Comparison of ENCODE assay signal across 12 cellular contexts in the genomic region with DNA sequence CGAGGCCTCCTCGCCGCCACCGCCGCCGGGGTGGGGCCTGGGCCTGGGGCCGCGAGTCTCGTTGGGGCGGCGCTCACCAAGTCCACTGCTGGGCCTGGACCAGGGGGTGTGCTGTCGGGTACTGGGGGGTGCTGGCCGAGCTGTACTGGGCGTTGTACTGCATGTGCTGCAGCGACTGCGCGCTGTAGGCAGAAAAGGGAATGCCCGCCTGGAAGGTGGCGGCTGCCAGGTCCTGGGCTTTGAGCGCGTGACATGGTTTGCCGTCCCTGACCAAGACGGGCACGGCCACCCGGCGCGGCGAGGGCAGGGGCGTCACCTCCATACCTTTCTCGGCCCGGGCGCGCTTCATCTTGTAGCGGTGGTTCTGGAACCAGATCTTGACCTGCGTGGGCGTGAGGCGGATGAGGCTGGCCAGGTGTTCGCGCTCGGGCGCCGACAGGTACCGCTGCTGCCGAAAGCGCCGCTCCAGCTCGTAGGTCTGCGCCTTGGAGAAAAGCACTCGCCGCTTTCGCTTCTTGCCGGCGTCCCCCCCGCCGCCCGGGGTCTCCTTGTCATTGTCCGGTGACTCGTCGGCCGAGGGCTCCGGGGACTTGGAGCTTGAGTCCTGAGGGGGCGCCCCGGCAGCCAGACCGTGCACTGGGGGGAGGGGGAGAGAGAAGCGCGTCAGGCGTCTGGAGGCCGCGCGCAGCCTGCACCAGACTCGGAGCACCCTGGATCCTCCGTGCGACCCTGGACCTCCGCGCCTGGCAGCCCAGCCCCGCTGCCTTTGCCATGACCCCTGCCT. TPM values are rescaled to one million over a fixed set of nuclear protein-coding genes. Genes with fewer than 3 reads are reported as not detected.
DNase-seq lines count a peak whose midpoint lies in the region; ATAC-seq and TF ChIP-seq lines count a peak whose summit lies in the region.
"Had no signal": no experiment of that assay in that cellular context is flagged by ENCODE, and none has a peak within 500 bp of the region (broad histone marks: within the 10 kb centered on the region; RNA-seq: fewer than 3 reads in every experiment).

No MANE protein-coding gene starts in this region.

- no peaks in the 10 kb centered on the region for H3K36me3 Mint-ChIP-seq in T-helper 17 cell (ENCODE audit: low read depth)
- H3K36me3 Mint-ChIP-seq in progenitor cell of endocrine pancreas (ENCODE audit: insufficient read depth), result no peaks in the 10 kb centered on the region

- peaks cover 54 to 81% (median 75%) of the 10 kb centered on the region in 4 donors for H3K4me1 ChIP-seq in esophagus muscularis mucosa

- no peak for ATAC-seq in T-helper 17 cell
- no peak for ATAC-seq in omental fat pad (ENCODE audit: low FRiP score)
- no peak for ATAC-seq in HG02981 (IDR thresholded peaks at IDR 0.05; ENCODE audit: unreplicated experiment)
- ATAC-seq in HG03432 (IDR thresholded peaks at IDR 0.05; ENCODE audit: unreplicated experiment), result no peak

- H3K4me3 Mint-ChIP-seq in T-helper 17 cell (peak overlapping the region; percentile 77), progenitor cell of endocrine pancreas (ENCODE audit: low read depth) (peak overlapping the region; percentile 54)

- 11% methylated on average over 5 of the region's 76 CpGs for WGBS in esophagus muscularis mucosa

- intact Hi-C loops in esophagus muscularis mucosa (cut with DNase I), result no loop called here

- H3K27ac ChIP-seq in esophagus muscularis mucosa (replicated peaks in 1 of 4), result no peak overlapping the region

- no peaks in the 10 kb centered on the region for H3K9me3 Mint-ChIP-seq in progenitor cell of endocrine pancreas (ENCODE audit: low read depth)
- H3K9me3 Mint-ChIP-seq: neural crest cell had no signal

- peaks cover 61% of the 10 kb centered on the region for H3K27me3 Mint-ChIP-seq in T-helper 17 cell
- H3K27me3 Mint-ChIP-seq in progenitor cell of endocrine pancreas, result peaks cover 87% of the 10 kb centered on the region

- no peaks in the 10 kb centered on the region for H3K36me3 ChIP-seq in esophagus muscularis mucosa

- H3K4me1 Mint-ChIP-seq in T-helper 17 cell (peaks cover 26% of the 10 kb centered on the region), progenitor cell of endocrine pancreas (ENCODE audit: low read depth) (peaks cover 15% of the 10 kb centered on the region)

- TF ChIP-seq EP300 in esophagus muscularis mucosa (IDR thresholded peaks at IDR 0.05), result no peak

- no peak for TF ChIP-seq CTCF in esophagus muscularis mucosa (IDR thresholded peaks at IDR 0.05)
- no peak for TF ChIP-seq CTCF in progenitor cell of endocrine pancreas (IDR thresholded peaks at IDR 0.05; ENCODE audit: unreplicated experiment)
- TF ChIP-seq CTCF in omental fat pad (IDR thresholded peaks at IDR 0.05), result no peak

- H3K27ac Mint-ChIP-seq in T-helper 17 cell, result no peak overlapping the region
- H3K27ac Mint-ChIP-seq in progenitor cell of endocrine pancreas, result peak overlapping the region; percentile 69

- peak overlapping the region; percentile 34 to 49 (median 46) for H3K4me3 ChIP-seq in esophagus muscularis mucosa

- H3K27me3 ChIP-seq in esophagus muscularis mucosa, result peaks cover 5 to 100% (median 82%) of the 10 kb centered on the region in 4 donors

- DNase-seq in D341Med (ENCODE audit: low spot score) (peak; percentile 54), T-helper 17 cell (no peak), esophagus muscularis mucosa (ENCODE audit: extremely low spot score) (no peak), progenitor cell of endocrine pancreas (ENCODE audit: low spot score, unreplicated experiment) (peak; percentile 17), omental fat pad (ENCODE audit: low spot score) (no peak), NCI-H1417 (lab: John Stamatoyannopoulos, UW) (no peak)
- DNase-seq: NCI-H146; stimulated activated naive CD4-positive, alpha-beta T cell treated with Interleukin-2 at 50 U/mL for 16 hours had no signal

- H3K9me3 ChIP-seq in T-helper 17 cell (ENCODE audit: control insufficient read depth, low read length, poor library complexity, severe bottlenecking), result no peaks in the 10 kb centered on the region
- no peaks in the 10 kb centered on the region for H3K9me3 ChIP-seq in esophagus muscularis mucosa

- TF ChIP-seq POLR2A in esophagus muscularis mucosa (IDR thresholded peaks at IDR 0.05; ENCODE audit: low read depth), result no peak

RNA-seq across cellular contexts. Expression of a gene that starts 1.8 kb away (rescaled TPM):
- total RNA-seq in T-helper 17 cell (not detected), esophagus muscularis mucosa (not detected), progenitor cell of endocrine pancreas (15.5 and 16.1 TPM in 2 replicates), omental fat pad (not detected)
- total RNA-seq: neural crest cell; T-helper 2 cell treated with Interferon-gamma antibody and Interleukin-4, amounts not matched to agents 100 ng/mL and 5 ng/mL, for 36 hours had no signal

Comparison
In these comparisons a context has a peak if more than half of its experiments do, and no peak if none do; other contexts are left out.
1. DNase-seq: peak in D341Med (single experiment) and progenitor cell of endocrine pancreas (single experiment); none in T-helper 17 cell (0 of 3), esophagus muscularis mucosa (single experiment), omental fat pad (single experiment) and NCI-H1417 (0 of 3).
2. RNA of a gene that starts 1.8 kb away (total RNA-seq): 15.5 to 16.1 TPM in progenitor cell of endocrine pancreas; not detected in T-helper 17 cell, not detected in esophagus muscularis mucosa and not detected in omental fat pad; every median in the first group is over 10 times any median in the second.